ENCODE assay signal across 1 cellular context in genomic region chr17:82200743-82201497, GRCh38.
A peak's percentile ranks its signal among the peaks of the same experiment; 100 is the strongest.
TF ChIP-seq lines count a peak whose summit lies in the region.

No MANE protein-coding gene starts in this region.

TF ChIP-seq in K562, 482 proteins besides CTCF, POLR2A, EP300 and RAD21 (continued from another document and continues in another):
- TF ChIP-seq ATF6 (CRISPR knock-in tag; IDR thresholded peaks at IDR 0.05) (no peak), XRCC3 (IDR thresholded peaks at IDR 0.05) (no peak), BMI1 (IDR thresholded peaks at IDR 0.05; ENCODE audit: low read length) (no peak), DDX20 (tag; IDR thresholded peaks at IDR 0.05; ENCODE audit: low read depth) (no peak), SIN3B (IDR thresholded peaks at IDR 0.05; ENCODE audit: low read depth) (no peak), ZSCAN32 (CRISPR knock-in tag; IDR thresholded peaks at IDR 0.05) (no peak), MTA3 (IDR thresholded peaks at IDR 0.05; ENCODE audit: borderline replicate concordance) (no peak), THRA (IDR thresholded peaks at IDR 0.05) (no peak), RBBP5 (IDR thresholded peaks at IDR 0.05; ENCODE audit: borderline replicate concordance, insufficient read depth, low read length, poor library complexity, severe bottlenecking) (no peak), SFPQ (IDR thresholded peaks at IDR 0.05; ENCODE audit: low read depth, low read length) (no peak), SNRNP70 (optimal IDR thresholded peaks at IDR 0.05; ENCODE audit: low read depth, low read length) (no peak), MLLT1 (IDR thresholded peaks at IDR 0.05) (peak in 1 of 2 experiments; percentile 36; a peak in 1 of 4 replicates), TCFL5 (CRISPR knock-in tag; conservative IDR thresholded peaks at IDR 0.05) (no peak), BCL6 (CRISPR knock-in tag; IDR thresholded peaks at IDR 0.05) (no peak), FOXP1 (CRISPR knock-in tag; IDR thresholded peaks at IDR 0.05) (no peak), ZC3H8 (IDR thresholded peaks at IDR 0.05) (no peak), SUPT5H (IDR thresholded peaks at IDR 0.05) (no peak; the same call in 1 of the 2 replicates), ZNF133 (CRISPR knock-in tag; IDR thresholded peaks at IDR 0.05) (no peak), ZNF75A (CRISPR knock-in tag; IDR thresholded peaks at IDR 0.05) (no peak), RREB1 (CRISPR knock-in tag; IDR thresholded peaks at IDR 0.05) (no peak), HNRNPUL1 (IDR thresholded peaks at IDR 0.05; ENCODE audit: low read length) (no peak), SP2 (IDR thresholded peaks at IDR 0.05; ENCODE audit: extremely low read depth, low read depth, low read length, poor library complexity, severe bottlenecking) (no peak), ZFP1 (CRISPR knock-in tag; IDR thresholded peaks at IDR 0.05) (no peak), REST (CRISPR knock-in tag; IDR thresholded peaks at IDR 0.05; ENCODE audit: low read depth) (no peak), NFATC3 (IDR thresholded peaks at IDR 0.05) (no peak), SRSF9 (IDR thresholded peaks at IDR 0.05; ENCODE audit: borderline replicate concordance, low read depth, low read length) (no peak), PRDM10 (IDR thresholded peaks at IDR 0.05; ENCODE audit: partially characterized antibody) (peak; percentile 14), ZNF699 (CRISPR knock-in tag; IDR thresholded peaks at IDR 0.05; ENCODE audit: insufficient replicate concordance) (no peak), RBFOX2 (IDR thresholded peaks at IDR 0.05; ENCODE audit: low read depth, low read length) (peak; percentile 61), POLR3G (IDR thresholded peaks at IDR 0.05; ENCODE audit: extremely low read depth, insufficient read length, insufficient replicate concordance) (no peak), BRD9 (IDR thresholded peaks at IDR 0.05; ENCODE audit: low read depth, partially characterized antibody) (peak; percentile 56), ZNF512 (tag; IDR thresholded peaks at IDR 0.05) (no peak), CBX2 (IDR thresholded peaks at IDR 0.05; ENCODE audit: insufficient read depth, low read length, poor library complexity, severe bottlenecking) (no peak), ZBTB12 (CRISPR knock-in tag; IDR thresholded peaks at IDR 0.05) (no peak), ZNF175 (CRISPR knock-in tag; IDR thresholded peaks at IDR 0.05; ENCODE audit: low read depth) (peak; percentile 76), TBP (optimal IDR thresholded peaks at IDR 0.05; ENCODE audit: low read depth, low read length) (peak; percentile 67)
